In the genomic region with DNA sequence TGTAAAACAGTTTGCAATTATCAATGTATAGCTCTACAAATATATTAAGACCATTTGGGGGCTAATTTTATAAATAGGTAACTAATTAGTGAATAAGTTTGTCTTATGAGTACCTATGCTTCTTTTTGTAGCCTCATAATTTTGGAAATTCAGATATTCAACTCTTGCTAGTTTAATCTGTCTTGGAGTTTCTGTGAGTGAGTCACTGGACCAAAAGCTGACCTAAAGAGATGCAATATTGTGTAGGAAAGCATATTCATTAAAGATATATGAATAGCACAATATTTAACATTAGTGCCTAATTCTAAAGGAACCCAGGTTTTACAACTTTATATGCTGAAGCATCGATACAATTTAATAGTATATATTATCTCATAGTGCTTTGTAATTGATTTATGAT, we compare ENCODE assay signal across 26 cellular contexts.
"Had no signal": no experiment of that assay in that cellular context is flagged by ENCODE, and none has a peak within 500 bp of the region (broad histone marks: within the 10 kb centered on the region; RNA-seq: fewer than 3 reads in every experiment).

No MANE protein-coding gene starts in this region.

- H3K36me3 Mint-ChIP-seq: activated CD4-positive, alpha-beta memory T cell treated with anti-CD3 and anti-CD28 coated beads for 36 hours; activated naive CD8-positive, alpha-beta T cell; T-cell had no signal

- ATAC-seq: activated T-cell treated with anti-CD3 and anti-CD28 coated beads, Interleukin-2, amount 50 U/mL, for 4 hours; Panc1; T-cell had no signal

- H3K27me3 Mint-ChIP-seq: activated CD4-positive, alpha-beta memory T cell treated with anti-CD3 and anti-CD28 coated beads for 36 hours; activated CD4-positive, alpha-beta T cell treated with anti-CD3 and anti-CD28 coated beads, Interleukin-2, amount 10 ng/mL, durations not matched to agents 7 days and 5 days; activated naive CD8-positive, alpha-beta T cell; T-cell had no signal

- H3K27ac Mint-ChIP-seq: activated CD4-positive, alpha-beta memory T cell treated with anti-CD3 and anti-CD28 coated beads for 36 hours; activated CD4-positive, alpha-beta T cell treated with anti-CD3 and anti-CD28 coated beads, Interleukin-2, amount 10 ng/mL, durations not matched to agents 7 days and 5 days; activated naive CD4-positive, alpha-beta T cell treated with anti-CD3 and anti-CD28 coated beads for 36 hours; activated naive CD8-positive, alpha-beta T cell; T-cell had no signal

- DNase-seq: activated CD4-positive, alpha-beta memory T cell treated with anti-CD3 and anti-CD28 coated beads for 36 hours; activated CD4-positive, alpha-beta T cell treated with anti-CD3 and anti-CD28 coated beads, Interleukin-2, amount 10 ng/mL, durations not matched to agents 7 days and 5 days; activated CD4-positive, CD25-positive, alpha-beta regulatory T cell; activated CD8-positive, alpha-beta memory T cell treated with anti-CD3 and anti-CD28 coated beads for 24 hours; activated effector memory CD4-positive, alpha-beta T cell treated with anti-CD3 and anti-CD28 coated beads, Interleukin-2, amount 50 U/mL, for 16 hours; activated naive CD4-positive, alpha-beta T cell treated with anti-CD3 and anti-CD28 coated beads for 36 hours; activated T-cell treated with anti-CD3 and anti-CD28 coated beads, Interleukin-2, amount 50 U/mL, for 4 hours; caudate nucleus; KG1; NCI-H1092; NCI-H1417; NCI-H1930; NCI-H2107; NCI-H2171 treated with DMSO at 0.1 percent for 48 hours; NCI-H226; NCI-H526; NCI-H82; NK-92 treated with Interleukin-12 subunit alpha and Interleukin-12 subunit beta, amount 100 ng/mL, for 24 hours; OCI-M1; RPMI8226; T-cell; T-helper 2 cell; T1000 had no signal

- H3K27ac ChIP-seq: SK-N-MC had no signal

- H3K4me3 Mint-ChIP-seq: activated CD4-positive, alpha-beta memory T cell treated with anti-CD3 and anti-CD28 coated beads for 36 hours; activated CD4-positive, alpha-beta T cell treated with anti-CD3 and anti-CD28 coated beads, Interleukin-2, amount 10 ng/mL, durations not matched to agents 7 days and 5 days; activated naive CD4-positive, alpha-beta T cell treated with anti-CD3 and anti-CD28 coated beads for 36 hours; activated naive CD8-positive, alpha-beta T cell; activated T-cell treated with anti-CD3 and anti-CD28 coated beads, Interleukin-2, amount 50 U/mL, for 4 hours; T-cell had no signal

- H3K9me3 Mint-ChIP-seq: activated CD4-positive, alpha-beta T cell treated with anti-CD3 and anti-CD28 coated beads, Interleukin-2, amount 10 ng/mL, durations not matched to agents 7 days and 5 days had no signal

- H3K4me1 Mint-ChIP-seq: activated CD4-positive, alpha-beta T cell treated with anti-CD3 and anti-CD28 coated beads, Interleukin-2, amount 10 ng/mL, durations not matched to agents 7 days and 5 days; T-cell had no signal

- H3K4me3 ChIP-seq: SK-N-MC had no signal
